Comparison of ENCODE assay signal across 1 cellular context in genomic region chr15:34341922-34342736, GRCh38.
TF ChIP-seq lines count a peak whose summit lies in the region.

No MANE protein-coding gene starts in this region.

TF ChIP-seq in IMR-90, 13 proteins besides CTCF, POLR2A, EP300 and RAD21 (continued from another document):
- TF ChIP-seq, protein P1, sequence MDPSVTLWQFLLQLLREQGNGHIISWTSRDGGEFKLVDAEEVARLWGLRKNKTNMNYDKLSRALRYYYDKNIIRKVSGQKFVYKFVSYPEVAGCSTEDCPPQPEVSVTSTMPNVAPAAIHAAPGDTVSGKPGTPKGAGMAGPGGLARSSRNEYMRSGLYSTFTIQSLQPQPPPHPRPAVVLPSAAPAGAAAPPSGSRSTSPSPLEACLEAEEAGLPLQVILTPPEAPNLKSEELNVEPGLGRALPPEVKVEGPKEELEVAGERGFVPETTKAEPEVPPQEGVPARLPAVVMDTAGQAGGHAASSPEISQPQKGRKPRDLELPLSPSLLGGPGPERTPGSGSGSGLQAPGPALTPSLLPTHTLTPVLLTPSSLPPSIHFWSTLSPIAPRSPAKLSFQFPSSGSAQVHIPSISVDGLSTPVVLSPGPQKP (IDR thresholded peaks at IDR 0.05; ENCODE audit: borderline replicate concordance, low read depth, low read length): no peak
- TF ChIP-seq FOS (IDR thresholded peaks at IDR 0.05; ENCODE audit: low read depth, low read length) (no peak), MAZ (IDR thresholded peaks at IDR 0.05; ENCODE audit: borderline replicate concordance, low read depth, low read length) (no peak), RFX5 (IDR thresholded peaks at IDR 0.05; ENCODE audit: low read depth, low read length) (no peak), RCOR1 (IDR thresholded peaks at IDR 0.05; ENCODE audit: insufficient replicate concordance, low read length) (no peak), BHLHE40 (IDR thresholded peaks at IDR 0.05; ENCODE audit: low read depth, low read length) (no peak), CHD1 (IDR thresholded peaks at IDR 0.05; ENCODE audit: low read depth, low read length) (no peak), MAFK (IDR thresholded peaks at IDR 0.05; ENCODE audit: low read depth, low read length) (no peak), CEBPB (IDR thresholded peaks at IDR 0.05; ENCODE audit: low read depth, low read length) (no peak), MXI1 (IDR thresholded peaks at IDR 0.05; ENCODE audit: borderline replicate concordance, low read depth, low read length) (no peak)
